ENCODE assay signal across 22 cellular contexts in genomic region chr14:32545858-32546210, GRCh38.
"Had no signal": no experiment of that assay in that cellular context is flagged by ENCODE, and none has a peak within 500 bp of the region (broad histone marks: within the 10 kb centered on the region; RNA-seq: fewer than 3 reads in every experiment).

No MANE protein-coding gene starts in this region.

- H3K36me3 ChIP-seq: colonic mucosa, prostate gland, transverse colon had no signal

- H3K27me3 ChIP-seq: colonic mucosa, foreskin keratinocyte, hepatocyte, transverse colon had no signal

- H3K9me3 ChIP-seq: colonic mucosa, prostate gland, thoracic aorta, transverse colon had no signal

- H3K79me2 ChIP-seq: hepatocyte, parathyroid adenoma had no signal

- DNase-seq: colonic mucosa; dermis blood vessel endothelial cell; effector CD4-positive, alpha-beta T cell; endodermal cell; erythroblast; foreskin keratinocyte; kidney; left cardiac atrium; mammary epithelial cell; natural killer cell; retina; stimulated activated CD4-positive, alpha-beta T cell treated with anti-CD3 and anti-CD28 coated beads, Interleukin-2, amount 100 ng/mL, for 24 hours; stimulated activated CD4-positive, alpha-beta T cell treated with anti-CD3 and anti-CD28 coated beads, Interleukin-4, amount 100 ng/mL, for 4 hours; stimulated activated naive B cell treated with anti-CD40 and anti-IgM and Interleukin-4, amounts not matched to agents 10 μg/mL and 1 μg/mL and 100 μg/mL, for 72 hours; stimulated activated naive CD8-positive, alpha-beta T cell treated with anti-CD3 and anti-CD28 coated beads, Interleukin-15, amount 100 ng/mL, for 72 hours; transverse colon had no signal

- ATAC-seq: foreskin keratinocyte; left cardiac atrium; natural killer cell; sciatic nerve; stimulated activated naive B cell treated with anti-CD40 and anti-IgM and Interleukin-4, amounts not matched to agents 10 μg/mL and 1 μg/mL and 100 μg/mL, for 72 hours; stimulated activated naive CD8-positive, alpha-beta T cell treated with anti-CD3 and anti-CD28 coated beads, Interleukin-15, amount 100 ng/mL, for 72 hours had no signal

- H3K4me1 ChIP-seq: colonic mucosa, foreskin keratinocyte, parathyroid adenoma, prostate gland had no signal

- H3K4me3 ChIP-seq: colonic mucosa, hepatocyte, prostate gland, skin epidermis, thoracic aorta, transverse colon had no signal

- H3K4me2 ChIP-seq: hepatocyte had no signal

- H2AFZ ChIP-seq: hepatocyte, parathyroid adenoma had no signal

- H3K9ac ChIP-seq: parathyroid adenoma had no signal

- H3K27ac ChIP-seq: colonic mucosa, foreskin keratinocyte, hepatocyte, parathyroid adenoma, prostate gland, skin epidermis, thoracic aorta, transverse colon had no signal
